ENCODE assay signal across 16 cellular contexts in the genomic region with DNA sequence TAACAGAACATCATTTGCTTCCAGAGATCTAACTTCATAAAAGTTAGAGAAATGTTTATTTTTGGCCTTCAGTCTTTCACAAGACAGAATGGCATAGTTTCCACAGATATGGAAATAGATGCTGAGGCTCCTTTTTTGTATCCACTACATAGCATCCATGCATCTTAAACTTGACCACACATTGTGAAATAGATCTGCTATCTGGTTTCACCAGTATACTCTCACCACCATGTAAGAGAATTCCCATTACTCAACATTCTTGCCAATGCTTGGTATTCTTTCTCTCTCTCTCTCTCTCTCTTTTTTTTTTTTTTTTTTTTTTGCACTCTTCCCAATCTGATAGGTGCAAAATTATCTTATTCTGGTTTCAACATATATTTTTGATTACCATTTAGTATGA.
"Had no signal": no experiment of that assay in that cellular context is flagged by ENCODE, and none has a peak within 500 bp of the region (broad histone marks: within the 10 kb centered on the region; RNA-seq: fewer than 3 reads in every experiment).

No MANE protein-coding gene starts in this region.

- DNase-seq: activated CD4-positive, alpha-beta T cell treated with anti-CD3 and anti-CD28 coated beads, Interleukin-2, amount 50 U/mL, for 1 hour; activated CD4-positive, CD25-positive, alpha-beta regulatory T cell treated with anti-CD3 and anti-CD28 coated beads, Interleukin-2, amount 50 U/mL, for 72 hours; activated CD8-positive, alpha-beta memory T cell treated with anti-CD3 and anti-CD28 coated beads for 24 hours; activated gamma-delta T cell; activated T-cell treated with anti-CD3 and anti-CD28 coated beads, Interleukin-2, amount 50 U/mL, for 72 hours; dermis blood vessel endothelial cell; effector memory CD4-positive, alpha-beta T cell; gastrocnemius medialis; heart left ventricle; left ventricle myocardium inferior; occipital lobe; stimulated activated CD4-positive, alpha-beta T cell treated with anti-CD3 and anti-CD28 coated beads, Interleukin-2, amount 100 ng/mL, for 24 hours; stimulated activated naive CD8-positive, alpha-beta T cell treated with anti-CD3 and anti-CD28 coated beads, Interleukin-15, Interleukin-2, amounts not matched to agents 100 U/mL and 50 U/mL, for 24 hours; substantia nigra; tibial artery had no signal

- H3K4me3 ChIP-seq: gastrocnemius medialis, heart left ventricle, left ventricle myocardium inferior, tibial artery had no signal

- H3K27me3 ChIP-seq: gastrocnemius medialis, heart left ventricle, tibial artery had no signal

- ATAC-seq: activated T-cell treated with anti-CD3 and anti-CD28 coated beads, Interleukin-2, amount 50 U/mL, for 72 hours; gastrocnemius medialis; heart left ventricle; stimulated activated naive CD8-positive, alpha-beta T cell treated with anti-CD3 and anti-CD28 coated beads, Interleukin-15, Interleukin-2, amounts not matched to agents 100 U/mL and 50 U/mL, for 24 hours had no signal

- H3K36me3 ChIP-seq: gastrocnemius medialis, heart left ventricle, left ventricle myocardium inferior, tibial artery had no signal

- FAIRE-seq: endothelial cell of umbilical vein had no signal
